Comparison of ENCODE assay signal across 10 cellular contexts in the genomic region with DNA sequence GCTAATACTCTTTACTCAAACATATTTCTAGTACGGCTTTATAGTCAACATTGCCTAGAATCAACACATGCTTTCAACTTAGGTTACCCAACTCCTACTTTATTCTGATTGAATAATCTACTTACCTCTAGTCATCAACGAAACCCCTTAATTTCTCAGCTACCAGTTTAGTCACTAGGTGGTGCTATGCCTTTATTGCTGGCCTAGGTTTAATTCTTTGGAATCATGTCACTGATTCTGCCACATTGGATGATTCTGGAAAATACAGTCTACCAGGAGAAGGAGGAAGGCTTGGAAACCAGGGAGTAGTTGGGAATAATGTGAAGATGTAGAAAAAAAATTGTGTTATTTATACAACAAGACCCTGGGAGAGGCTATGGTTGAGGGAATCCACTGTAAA.
A peak's percentile ranks its signal among the peaks of the same experiment; 100 is the strongest.
DNase-seq lines count a peak whose midpoint lies in the region; ATAC-seq and TF ChIP-seq lines count a peak whose summit lies in the region.
"Had no signal": no experiment of that assay in that cellular context is flagged by ENCODE, and none has a peak within 500 bp of the region (broad histone marks: within the 10 kb centered on the region; RNA-seq: fewer than 3 reads in every experiment).

No MANE protein-coding gene starts in this region.

- H3K27ac Mint-ChIP-seq in activated CD8-positive, alpha-beta T cell treated with anti-CD3 and anti-CD28 coated beads for 36 hours = no peak overlapping the region
- H3K27ac Mint-ChIP-seq in activated CD4-positive, alpha-beta T cell treated with anti-CD3 and anti-CD28 coated beads for 36 hours = no peak overlapping the region
- H3K27ac Mint-ChIP-seq: activated CD4-positive, alpha-beta T cell treated with anti-CD3 and anti-CD28 coated beads, Interleukin-2, amount 10 ng/mL, durations not matched to agents 24 days and 14 days had no signal

- POLR2A ChIA-PET in activated CD8-positive, alpha-beta T cell treated with anti-CD3 and anti-CD28 coated beads for 36 hours (lab: Charles Lee) = no interaction called here
- POLR2A ChIA-PET in activated CD4-positive, alpha-beta T cell treated with anti-CD3 and anti-CD28 coated beads for 36 hours (lab: Charles Lee) = no interaction called here

- no peaks in the 10 kb centered on the region for H3K9me3 ChIP-seq in SK-N-MC (ENCODE audit: low read depth, low read length)

- no peaks in the 10 kb centered on the region for H3K4me1 Mint-ChIP-seq in activated CD8-positive, alpha-beta T cell treated with anti-CD3 and anti-CD28 coated beads for 36 hours (ENCODE audit: low read depth)
- no peaks in the 10 kb centered on the region for H3K4me1 Mint-ChIP-seq in activated CD4-positive, alpha-beta T cell treated with anti-CD3 and anti-CD28 coated beads for 36 hours
- H3K4me1 Mint-ChIP-seq: activated CD4-positive, alpha-beta T cell treated with anti-CD3 and anti-CD28 coated beads, Interleukin-2, amount 10 ng/mL, durations not matched to agents 24 days and 14 days had no signal

- H3K9me3 Mint-ChIP-seq in activated CD8-positive, alpha-beta T cell treated with anti-CD3 and anti-CD28 coated beads for 36 hours = no peaks in the 10 kb centered on the region
- H3K9me3 Mint-ChIP-seq in activated CD4-positive, alpha-beta T cell treated with anti-CD3 and anti-CD28 coated beads for 36 hours (ENCODE audit: low read depth) = no peaks in the 10 kb centered on the region
- H3K9me3 Mint-ChIP-seq: activated CD4-positive, alpha-beta T cell treated with anti-CD3 and anti-CD28 coated beads, Interleukin-2, amount 10 ng/mL, durations not matched to agents 24 days and 14 days had no signal

- H3K27me3 Mint-ChIP-seq in activated CD8-positive, alpha-beta T cell treated with anti-CD3 and anti-CD28 coated beads for 36 hours = no peaks in the 10 kb centered on the region
- H3K27me3 Mint-ChIP-seq in activated CD4-positive, alpha-beta T cell treated with anti-CD3 and anti-CD28 coated beads for 36 hours = no peaks in the 10 kb centered on the region
- H3K27me3 Mint-ChIP-seq: activated CD4-positive, alpha-beta T cell treated with anti-CD3 and anti-CD28 coated beads, Interleukin-2, amount 10 ng/mL, durations not matched to agents 24 days and 14 days had no signal

- H3K27me3 ChIP-seq in kidney epithelial cell (ENCODE audit: control insufficient read depth, insufficient read depth, low read length) (no peaks in the 10 kb centered on the region), H7 (ENCODE audit: control insufficient read depth, insufficient read depth, low read length) (no peaks in the 10 kb centered on the region)

- H3K4me3 ChIP-seq in LNCaP clone FGC (ENCODE audit: low read depth, low read length) (no peak overlapping the region), SK-N-MC (no peak overlapping the region), kidney epithelial cell (ENCODE audit: low read depth, low read length) (no peak overlapping the region), H7 (ENCODE audit: insufficient read depth, low read depth, low read length) (no peak overlapping the region)

- peak; percentile 66 for TF ChIP-seq CTCF in LNCaP clone FGC (IDR thresholded peaks at IDR 0.05; ENCODE audit: control insufficient read depth, extremely low read depth, insufficient read depth)
- TF ChIP-seq CTCF in kidney epithelial cell (IDR thresholded peaks at IDR 0.05; ENCODE audit: insufficient read depth, low read length, poor library complexity, severe bottlenecking) = peak; percentile 50
- no peak for TF ChIP-seq CTCF in activated CD8-positive, alpha-beta T cell treated with anti-CD3 and anti-CD28 coated beads for 36 hours (IDR thresholded peaks at IDR 0.05)

- intact Hi-C loops in activated CD8-positive, alpha-beta T cell treated with anti-CD3 and anti-CD28 coated beads for 36 hours (cut with micrococcal nuclease) = no loop called here
- intact Hi-C loops in activated CD4-positive, alpha-beta T cell treated with anti-CD3 and anti-CD28 coated beads for 36 hours (cut with DNase I, micrococcal nuclease) = no loop called here

- DNase-seq in DMS153 treated with DMSO at 0.1 percent for 48 hours (lab: John Stamatoyannopoulos, UW; ENCODE audit: unreplicated experiment) (peak; percentile 47), LNCaP clone FGC (ENCODE audit: low read depth) (no peak), SK-N-MC (ENCODE audit: low read depth, low spot score) (peak; percentile 35), kidney epithelial cell (ENCODE audit: low read depth) (no peak), H7 (no peak)
- no peak for DNase-seq in activated CD8-positive, alpha-beta T cell treated with anti-CD3 and anti-CD28 coated beads for 36 hours
- no peak for DNase-seq in activated CD4-positive, alpha-beta T cell treated with anti-CD3 and anti-CD28 coated beads for 36 hours
- no peak for DNase-seq in stimulated activated CD8-positive, alpha-beta memory T cell treated with anti-CD3 and anti-CD28 coated beads, Interleukin-4, amount 100 ng/mL, for 48 hours
- DNase-seq: activated CD4-positive, alpha-beta T cell treated with anti-CD3 and anti-CD28 coated beads, Interleukin-2, amount 10 ng/mL, durations not matched to agents 24 days and 14 days; central memory CD4-positive, alpha-beta T cell had no signal

- H3K27ac ChIP-seq in SK-N-MC = no peak overlapping the region

- no peak for ATAC-seq in activated CD8-positive, alpha-beta T cell treated with anti-CD3 and anti-CD28 coated beads for 36 hours
- ATAC-seq in activated CD4-positive, alpha-beta T cell treated with anti-CD3 and anti-CD28 coated beads for 36 hours = no peak

- H3K36me3 ChIP-seq in SK-N-MC (ENCODE audit: insufficient read depth, low read length) = no peaks in the 10 kb centered on the region
- H3K36me3 ChIP-seq in kidney epithelial cell (ENCODE audit: control insufficient read depth, insufficient read depth, low read length) = no peaks in the 10 kb centered on the region
- no peaks in the 10 kb centered on the region for H3K36me3 ChIP-seq in H7 (replicated peaks; ENCODE audit: control insufficient read depth, insufficient read depth, low read length)

- CTCF ChIA-PET in activated CD8-positive, alpha-beta T cell treated with anti-CD3 and anti-CD28 coated beads for 36 hours (lab: Charles Lee) = no interaction called here
- CTCF ChIA-PET in activated CD4-positive, alpha-beta T cell treated with anti-CD3 and anti-CD28 coated beads for 36 hours (lab: Charles Lee) = no interaction called here

- no peaks in the 10 kb centered on the region for H3K36me3 Mint-ChIP-seq in activated CD8-positive, alpha-beta T cell treated with anti-CD3 and anti-CD28 coated beads for 36 hours (ENCODE audit: low read depth)
- no peaks in the 10 kb centered on the region for H3K36me3 Mint-ChIP-seq in activated CD4-positive, alpha-beta T cell treated with anti-CD3 and anti-CD28 coated beads for 36 hours (ENCODE audit: low read depth)

- H3K9ac ChIP-seq in SK-N-MC (ENCODE audit: insufficient read length) = no peak overlapping the region

- no peak overlapping the region for H3K4me3 Mint-ChIP-seq in activated CD8-positive, alpha-beta T cell treated with anti-CD3 and anti-CD28 coated beads for 36 hours
- H3K4me3 Mint-ChIP-seq in activated CD4-positive, alpha-beta T cell treated with anti-CD3 and anti-CD28 coated beads for 36 hours = no peak overlapping the region
- H3K4me3 Mint-ChIP-seq: activated CD4-positive, alpha-beta T cell treated with anti-CD3 and anti-CD28 coated beads, Interleukin-2, amount 10 ng/mL, durations not matched to agents 24 days and 14 days had no signal

Comparison
In these comparisons a context has a peak if more than half of its experiments do, and no peak if none do; other contexts are left out.
1. DNase-seq: peak in DMS153 treated with DMSO at 0.1 percent for 48 hours (single experiment) and SK-N-MC (single experiment); none in LNCaP clone FGC (single experiment), kidney epithelial cell (single experiment), activated CD8-positive, alpha-beta T cell treated with anti-CD3 and anti-CD28 coated beads for 36 hours (single experiment), activated CD4-positive, alpha-beta T cell treated with anti-CD3 and anti-CD28 coated beads for 36 hours (single experiment), H7 (single experiment) and stimulated activated CD8-positive, alpha-beta memory T cell treated with anti-CD3 and anti-CD28 coated beads, Interleukin-4, amount 100 ng/mL, for 48 hours (single experiment).